Comparison of ENCODE assay signal across 15 cellular contexts in the genomic region with DNA sequence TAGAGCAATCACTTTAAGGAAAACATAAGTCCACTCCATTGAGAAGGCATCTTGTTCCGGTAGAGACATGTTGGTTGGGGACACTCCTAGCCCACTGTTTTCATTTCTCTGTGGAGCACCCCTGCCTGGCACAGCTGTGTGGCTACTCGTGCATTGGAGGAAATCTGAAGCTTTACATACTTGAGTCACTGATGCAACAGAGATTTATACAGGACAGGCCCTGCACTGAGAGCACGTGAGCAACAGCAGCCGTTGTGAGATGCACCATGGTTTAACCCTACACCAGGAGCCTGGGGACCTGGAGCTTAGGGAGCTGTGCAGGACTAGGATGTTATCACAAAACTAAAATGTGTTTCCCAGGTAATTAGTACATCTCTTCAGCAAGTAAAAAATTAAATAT.
"Had no signal": no experiment of that assay in that cellular context is flagged by ENCODE, and none has a peak within 500 bp of the region (broad histone marks: within the 10 kb centered on the region; RNA-seq: fewer than 3 reads in every experiment).

No MANE protein-coding gene starts in this region.

- ATAC-seq: left colon; naive thymus-derived CD4-positive, alpha-beta T cell had no signal

- H3K4me1 ChIP-seq: right atrium auricular region, stomach, uterus had no signal

- H3K9me3 ChIP-seq: neutrophil, uterus had no signal

- H3K4me3 ChIP-seq: hepatocyte, right atrium auricular region, stomach, uterus had no signal

- H3K4me3 Mint-ChIP-seq: naive thymus-derived CD4-positive, alpha-beta T cell had no signal

- H3K36me3 ChIP-seq: neutrophil, right atrium auricular region, stomach, uterus had no signal

- H3K27ac Mint-ChIP-seq: naive thymus-derived CD4-positive, alpha-beta T cell had no signal

- DNase-seq: foreskin melanocyte; left colon; mesendoderm; naive thymus-derived CD4-positive, alpha-beta T cell; posterior cingulate gyrus; small intestine; stimulated activated CD4-positive, alpha-beta T cell treated with anti-CD3 and anti-CD28 coated beads, Interleukin-12 subunit alpha, Interleukin-12 subunit beta, amount 100 ng/mL, for 4 hours; stimulated activated naive CD4-positive, alpha-beta T cell; stomach; substantia nigra; trophoblast cell; uterus had no signal

- H3K27me3 ChIP-seq: hepatocyte, neutrophil, right atrium auricular region, stomach had no signal

- H3K4me1 Mint-ChIP-seq: naive thymus-derived CD4-positive, alpha-beta T cell had no signal

- H3K27ac ChIP-seq: hepatocyte, neutrophil, right atrium auricular region, stomach, uterus had no signal
